17 cellular contexts compared by ENCODE assay signal in the genomic region with DNA sequence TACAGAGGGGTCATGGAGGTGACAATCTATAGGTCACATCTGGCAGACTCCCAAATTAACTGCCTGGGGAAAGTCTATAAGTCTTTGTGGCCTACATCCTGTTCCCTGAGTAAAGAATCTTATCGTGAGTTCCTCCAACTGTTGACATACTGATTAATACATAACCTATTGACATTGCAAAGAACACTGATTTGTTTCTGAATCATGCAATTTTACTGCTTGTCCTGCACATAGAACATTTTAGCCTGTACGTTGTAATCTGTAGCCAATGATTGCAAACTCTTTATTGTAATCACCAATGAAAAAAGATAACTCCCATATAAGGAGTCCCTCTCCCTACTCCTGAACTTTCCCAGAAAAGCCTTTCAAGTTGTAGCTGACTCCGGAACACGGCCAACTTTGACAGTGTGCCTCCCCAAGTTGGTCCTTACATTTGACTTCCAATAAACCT. TPM values are rescaled to one million over a fixed set of nuclear protein-coding genes. Genes with fewer than 3 reads are reported as not detected.
DNase-seq lines count a peak whose midpoint lies in the region; ATAC-seq, FAIRE-seq and TF ChIP-seq lines count a peak whose summit lies in the region.
"Had no signal": no experiment of that assay in that cellular context is flagged by ENCODE, and none has a peak within 500 bp of the region (broad histone marks: within the 10 kb centered on the region; RNA-seq: fewer than 3 reads in every experiment).

No MANE protein-coding gene starts in this region.

- H3K18ac ChIP-seq in trophoblast cell (ENCODE audit: low read length), result no peak overlapping the region

- H3K79me1 ChIP-seq in trophoblast cell (ENCODE audit: low read length), result no peaks in the 10 kb centered on the region

- H3K14ac ChIP-seq in trophoblast cell (ENCODE audit: low read length), result no peak overlapping the region

- H3K23ac ChIP-seq in trophoblast cell (ENCODE audit: low read length), result no peak overlapping the region

- no peak overlapping the region for H2AK5ac ChIP-seq in trophoblast cell (ENCODE audit: low read length)

- no peak overlapping the region for H2BK120ac ChIP-seq in trophoblast cell (ENCODE audit: insufficient read depth, low read length, poor library complexity)

- H4K20me1 ChIP-seq in endothelial cell of umbilical vein (replicated peaks; ENCODE audit: control insufficient read depth, extremely low read depth, insufficient read depth, low read length), result no peaks in the 10 kb centered on the region

- DNase-seq in NCI-H69 (lab: John Stamatoyannopoulos, UW) (peak; percentile 24), endothelial cell of umbilical vein (ENCODE audit: low read depth, low spot score) (peak; percentile 95), trophoblast cell (no peak), sigmoid colon (no peak)
- DNase-seq in activated effector memory CD4-positive, alpha-beta T cell treated with anti-CD3 and anti-CD28 coated beads, Interleukin-2, amount 50 U/mL, for 16 hours, result no peak
- DNase-seq: activated B cell treated with CpG ODN at 0.5 μM for 24 hours, left ventricle myocardium inferior, nephron progenitor cell had no signal

- H3K27me3 ChIP-seq in endothelial cell of umbilical vein (ENCODE audit: control insufficient read depth in 2 of 2, insufficient read depth in 2 of 2, low read length in 2 of 2) (no peaks in the 10 kb centered on the region), liver (ENCODE audit: control insufficient read depth in 4 of 4, insufficient read depth in 4 of 4, low read length in 3 of 4) (no peaks in the 10 kb centered on the region), trophoblast cell (ENCODE audit: insufficient read depth, low read length) (no peaks in the 10 kb centered on the region), sigmoid colon (no peaks in the 10 kb centered on the region)

- H2BK5ac ChIP-seq in trophoblast cell (ENCODE audit: low read depth, low read length, poor library complexity), result no peak overlapping the region

- H3K36me3 ChIP-seq in endothelial cell of umbilical vein (ENCODE audit: control insufficient read depth in 2 of 2, extremely low read depth in 1 of 2, insufficient read depth in 2 of 2, low read length in 2 of 2), result no peaks in the 10 kb centered on the region
- no peaks in the 10 kb centered on the region for H3K36me3 ChIP-seq in liver (ENCODE audit: control insufficient read depth in 4 of 4, insufficient read depth in 3 of 4, low read depth in 1 of 4, low read length in 3 of 4)
- H3K36me3 ChIP-seq in trophoblast cell (ENCODE audit: control insufficient read depth in 1 of 2, insufficient read depth in 2 of 2, low read length in 2 of 2), result no peaks in the 10 kb centered on the region
- no peaks in the 10 kb centered on the region for H3K36me3 ChIP-seq in sigmoid colon
- H3K36me3 ChIP-seq: left ventricle myocardium inferior had no signal

- TF ChIP-seq POLR2A in endothelial cell of umbilical vein (IDR thresholded peaks at IDR 0.05; ENCODE audit: low read depth, low read length) (peak; percentile 60), sigmoid colon (IDR thresholded peaks at IDR 0.05) (no peak)

- BruUV-seq in endothelial cell of umbilical vein (replicated peaks; lab: Mats Ljungman, UMichigan), result no TSS peak

- TF ChIP-seq CTCF in 22Rv1 (IDR thresholded peaks at IDR 0.05), result no peak
- no peak for TF ChIP-seq CTCF in endothelial cell of umbilical vein (IDR thresholded peaks at IDR 0.05; ENCODE audit: extremely low read depth in 1 of 2, insufficient read depth in 1 of 2, low read depth in 1 of 2, low read length in 2 of 2)
- no peak for TF ChIP-seq CTCF in liver (IDR thresholded peaks at IDR 0.05; ENCODE audit: low read depth, low read length, missing input control)
- TF ChIP-seq CTCF in sigmoid colon (IDR thresholded peaks at IDR 0.05), result no peak

- no peak for TF ChIP-seq EP300 in sigmoid colon (IDR thresholded peaks at IDR 0.05)

- H3K79me2 ChIP-seq in endothelial cell of umbilical vein (ENCODE audit: control insufficient read depth, insufficient read depth, low read length) (no peaks in the 10 kb centered on the region), trophoblast cell (ENCODE audit: control insufficient read depth, insufficient read depth, low read length, poor library complexity) (no peaks in the 10 kb centered on the region)

- peak; percentile 87 for FAIRE-seq in endothelial cell of umbilical vein (lab: Jason Lieb, UNC)
- FAIRE-seq: A204.1 had no signal

- no peak overlapping the region for H2AFZ ChIP-seq in endothelial cell of umbilical vein (ENCODE audit: low read depth, low read length)
- no peak overlapping the region for H2AFZ ChIP-seq in trophoblast cell (ENCODE audit: insufficient read depth, low read length, poor library complexity)

- peak overlapping the region; percentile 61 for H3K27ac ChIP-seq in 22Rv1
- peak overlapping the region; percentile 45 for H3K27ac ChIP-seq in endothelial cell of umbilical vein (ENCODE audit: insufficient read depth, low read depth, low read length)
- peak overlapping the region in 1 of 2 donors; percentile 42 for H3K27ac ChIP-seq in liver (ENCODE audit: low read depth in 1 of 2, low read length in 2 of 2)
- H3K27ac ChIP-seq in trophoblast cell (ENCODE audit: low read depth, low read length), result no peak overlapping the region
- no peak overlapping the region for H3K27ac ChIP-seq in sigmoid colon
- H3K27ac ChIP-seq: left ventricle myocardium inferior had no signal

- H3K4ac ChIP-seq in trophoblast cell (ENCODE audit: low read depth, low read length), result no peak overlapping the region

- H3K4me1 ChIP-seq in endothelial cell of umbilical vein (ENCODE audit: control insufficient read depth, extremely low read depth, insufficient read depth, low read length) (peaks cover 8% of the 10 kb centered on the region), liver (ENCODE audit: control insufficient read depth in 4 of 4, insufficient read depth in 4 of 4, low read length in 3 of 4) (peaks cover 0 to 12% (median 10%) of the 10 kb centered on the region in 4 donors), trophoblast cell (ENCODE audit: control insufficient read depth in 1 of 2, insufficient read depth in 2 of 2, low read length in 2 of 2) (no peaks in the 10 kb centered on the region), sigmoid colon (no peaks in the 10 kb centered on the region)
- H3K4me1 ChIP-seq: left ventricle myocardium inferior had no signal

- H4K91ac ChIP-seq in trophoblast cell (ENCODE audit: low read depth, low read length), result no peak overlapping the region

- no peaks in the 10 kb centered on the region for H3K9me3 ChIP-seq in endothelial cell of umbilical vein (replicated peaks; ENCODE audit: control insufficient read depth, insufficient read depth, low read length)
- no peaks in the 10 kb centered on the region for H3K9me3 ChIP-seq in liver (ENCODE audit: control insufficient read depth in 4 of 4, low read length in 3 of 4)
- H3K9me3 ChIP-seq in trophoblast cell (ENCODE audit: insufficient read depth, low read depth, low read length), result no peaks in the 10 kb centered on the region
- no peaks in the 10 kb centered on the region for H3K9me3 ChIP-seq in sigmoid colon
- H3K9me3 ChIP-seq: left ventricle myocardium inferior had no signal

- intact Hi-C loops in endothelial cell of umbilical vein (cut with micrococcal nuclease) (no loop called here), sigmoid colon (cut with DNase I) (no loop called here)

- POLR2A ChIA-PET in endothelial cell of umbilical vein (lab: Charles Lee), result no interaction called here

- no peak overlapping the region for H4K12ac ChIP-seq in trophoblast cell (ENCODE audit: low read depth, low read length)

- ATAC-seq in GM21723 (IDR thresholded peaks at IDR 0.05; ENCODE audit: unreplicated experiment), result no peak
- ATAC-seq: HCT116 had no signal

- CTCF ChIA-PET in endothelial cell of umbilical vein (lab: Charles Lee), result no interaction called here

- 10% methylated on average over 4 of the region's 4 CpGs for WGBS in liver
- WGBS in trophoblast cell (ENCODE audit: extremely low coverage, insufficient coverage, insufficient read length), result no CpG with 5 or more reads among the region's 4 CpGs
- WGBS in sigmoid colon, 2 donors, result 15 to 58% methylated on average over 4 of the region's 4 CpGs

- no peak overlapping the region for H2BK12ac ChIP-seq in trophoblast cell (ENCODE audit: low read length)

- H4K8ac ChIP-seq in trophoblast cell (ENCODE audit: low read depth, low read length), result no peak overlapping the region

- dilution Hi-C loops in endothelial cell of umbilical vein (cut with MboI; ENCODE audit: extremely low pct_ligation_motif_present, low sequenced_read_pairs), result no loop called here

- no peaks in the 10 kb centered on the region for H3K9me1 ChIP-seq in endothelial cell of umbilical vein (replicated peaks; ENCODE audit: control insufficient read depth, extremely low read depth, insufficient read depth, low read length)

- TF ChIP-seq RAD21 in liver (IDR thresholded peaks at IDR 0.05), result peak in 1 of 2 donors; percentile 10

- no peak overlapping the region for H3K9ac ChIP-seq in endothelial cell of umbilical vein (replicated peaks; ENCODE audit: extremely low read depth, insufficient read depth, low read length)
- H3K9ac ChIP-seq in liver (ENCODE audit: low read depth in 1 of 2, low read length in 2 of 2), result no peak overlapping the region
- no peak overlapping the region for H3K9ac ChIP-seq in trophoblast cell (ENCODE audit: low read length)

- H3K4me2 ChIP-seq in endothelial cell of umbilical vein (ENCODE audit: insufficient read depth, low read length), result no peak overlapping the region
- H3K4me2 ChIP-seq in trophoblast cell (ENCODE audit: low read length), result no peak overlapping the region
- H3K4me2 ChIP-seq: smooth muscle cell had no signal

- H3K4me3 ChIP-seq in endothelial cell of umbilical vein (replicated peaks in 1 of 3; ENCODE audit: insufficient read depth in 1 of 3, low read depth in 1 of 3, low read length in 3 of 3) (no peak overlapping the region), liver (ENCODE audit: low read depth in 1 of 3, low read length in 3 of 3) (no peak overlapping the region), trophoblast cell (ENCODE audit: low read depth, low read length) (no peak overlapping the region), sigmoid colon (no peak overlapping the region)
- H3K4me3 ChIP-seq: left ventricle myocardium inferior, smooth muscle cell had no signal

RNA-seq across cellular contexts. Expression of a gene that starts 18.8 kb away (rescaled TPM):
- total RNA-seq in endothelial cell of umbilical vein (not detected in 2 replicates), liver (not detected), sigmoid colon (not detected)
- polyA plus RNA-seq in endothelial cell of umbilical vein (not detected in 2 replicates), liver (not detected), sigmoid colon (not detected)
- not detected in 2 replicates for polyA plus RNA-seq in endothelial cell of umbilical vein (2011; cell fraction: cytosol; rRNA removed)
- not detected in 2 replicates for polyA plus RNA-seq in endothelial cell of umbilical vein (2011; cell fraction: nucleus; rRNA removed)
- polyA plus RNA-seq in endothelial cell of umbilical vein (2012), result not detected in 2 replicates
- not detected in 2 replicates for polyA minus RNA-seq in endothelial cell of umbilical vein
- not detected for polyA minus RNA-seq in endothelial cell of umbilical vein (2011; cell fraction: cytosol; rRNA and poly(A)+ RNA removed)
- not detected in 2 replicates for polyA minus RNA-seq in endothelial cell of umbilical vein (2011; cell fraction: nucleus; rRNA and poly(A)+ RNA removed)
- polyA plus RNA-seq in trophoblast cell (2013), result not detected in 2 replicates
- total RNA-seq: activated B cell treated with CpG ODN at 0.5 μM for 24 hours, left ventricle myocardium inferior, SK-MEL-5, temporal lobe had no signal
- polyA plus RNA-seq: adipose tissue, smooth muscle cell had no signal

Comparison
In these comparisons a context has a peak if more than half of its experiments do, and no peak if none do; other contexts are left out.
1. H3K27ac ChIP-seq: peak in 22Rv1 (single experiment) and endothelial cell of umbilical vein (single experiment); none in trophoblast cell (single experiment) and sigmoid colon (0 of 4).
2. DNase-seq: peak in NCI-H69 (single experiment) and endothelial cell of umbilical vein (single experiment); none in activated effector memory CD4-positive, alpha-beta T cell treated with anti-CD3 and anti-CD28 coated beads, Interleukin-2, amount 50 U/mL, for 16 hours (single experiment), trophoblast cell (0 of 2) and sigmoid colon (single experiment).